In the genomic region with DNA sequence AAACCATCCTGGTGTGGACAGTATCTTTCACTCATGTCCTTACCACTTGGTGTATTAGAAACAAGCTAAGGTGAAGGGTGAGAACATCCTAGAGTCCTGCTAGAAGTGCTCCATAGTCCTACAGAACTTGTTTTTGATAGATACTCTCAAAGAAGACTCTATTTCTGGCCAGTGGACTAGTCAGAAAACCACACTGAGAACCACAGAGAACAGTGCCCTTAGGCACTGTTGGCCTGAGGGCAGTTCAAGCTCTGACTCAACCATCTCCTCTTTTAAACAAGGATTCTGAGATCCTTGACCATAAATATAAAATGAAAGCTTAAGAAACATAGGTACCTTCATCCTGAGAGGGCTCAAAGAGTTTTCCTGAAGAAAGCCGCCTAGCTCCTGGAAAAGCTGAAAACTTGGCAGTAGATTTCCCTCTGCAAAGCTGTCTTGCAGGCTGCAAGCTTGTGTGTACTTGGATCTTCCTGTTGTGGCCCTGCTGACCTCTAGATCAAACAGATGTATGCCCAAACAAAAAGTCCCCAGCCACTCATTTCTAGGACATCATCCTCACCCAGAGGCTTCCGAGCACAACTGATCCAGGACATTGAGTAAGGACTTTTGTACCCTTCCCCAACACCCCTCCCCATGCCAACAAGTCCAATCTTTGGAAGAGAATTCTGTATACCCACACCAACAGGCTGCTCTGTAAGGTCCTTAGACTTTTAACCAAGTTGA, we compare ENCODE assay signal across 2 cellular contexts.
TF ChIP-seq lines count a peak whose summit lies in the region.

No MANE protein-coding gene starts in this region.

TF ChIP-seq in liver, 16 proteins besides CTCF, POLR2A, EP300 and RAD21:
- TF ChIP-seq ZBTB33 (IDR thresholded peaks at IDR 0.05) (no peak), HNF4A (conservative IDR thresholded peaks at IDR 0.05) (peak; percentile 18 to 58)
TF ChIP-seq in liver: peak in this region for 1.

TF ChIP-seq in HepG2, 621 proteins besides CTCF, POLR2A, EP300 and RAD21:
- TF ChIP-seq, protein P1, sequence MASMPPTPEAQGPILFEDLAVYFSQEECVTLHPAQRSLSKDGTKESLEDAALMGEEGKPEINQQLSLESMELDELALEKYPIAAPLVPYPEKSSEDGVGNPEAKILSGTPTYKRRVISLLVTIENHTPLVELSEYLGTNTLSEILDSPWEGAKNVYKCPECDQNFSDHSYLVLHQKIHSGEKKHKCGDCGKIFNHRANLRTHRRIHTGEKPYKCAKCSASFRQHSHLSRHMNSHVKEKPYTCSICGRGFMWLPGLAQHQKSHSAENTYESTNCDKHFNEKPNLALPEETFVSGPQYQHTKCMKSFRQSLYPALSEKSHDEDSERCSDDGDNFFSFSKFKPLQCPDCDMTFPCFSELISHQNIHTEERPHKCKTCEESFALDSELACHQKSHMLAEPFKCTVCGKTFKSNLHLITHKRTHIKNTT (CRISPR knock-in tag; IDR thresholded peaks at IDR 0.05): no peak
- no peak for TF ChIP-seq MBNL3 (CRISPR knock-in tag; conservative IDR thresholded peaks at IDR 0.05)
- no peak for TF ChIP-seq YY1 (IDR thresholded peaks at IDR 0.05; ENCODE audit: insufficient read depth, insufficient replicate concordance, low read depth, low read length)
- no peak for TF ChIP-seq ZNF563 (CRISPR knock-in tag; IDR thresholded peaks at IDR 0.05)
- no peak for TF ChIP-seq FOXJ3 (CRISPR knock-in tag; IDR thresholded peaks at IDR 0.05; ENCODE audit: borderline replicate concordance)
- TF ChIP-seq U2AF2 (IDR thresholded peaks at IDR 0.05; ENCODE audit: low read depth, low read length): no peak
- TF ChIP-seq ZNF616 (CRISPR knock-in tag; IDR thresholded peaks at IDR 0.05; ENCODE audit: low read depth): no peak
TF ChIP-seq in HepG2: peak in this region for 0.
